In genomic region chr20:51571470-51571794, GRCh38 we compare ENCODE assay signal across 25 cellular contexts. TPM values are rescaled to one million over a fixed set of nuclear protein-coding genes. Genes with fewer than 3 reads are reported as not detected.
"Had no signal": no experiment of that assay in that cellular context is flagged by ENCODE, and none has a peak within 500 bp of the region (broad histone marks: within the 10 kb centered on the region; RNA-seq: fewer than 3 reads in every experiment).

No MANE protein-coding gene starts in this region.

- DNase-seq: activated CD4-positive, alpha-beta memory T cell treated with anti-CD3 and anti-CD28 coated beads for 36 hours; activated CD4-positive, alpha-beta T cell treated with anti-CD3 and anti-CD28 coated beads for 36 hours; activated CD4-positive, alpha-beta T cell treated with anti-CD3 and anti-CD28 coated beads, Interleukin-2, amount 10 ng/mL, durations not matched to agents 24 days and 14 days; activated CD4-positive, CD25-positive, alpha-beta regulatory T cell; activated CD4-positive, CD25-positive, alpha-beta regulatory T cell treated with anti-CD3 and anti-CD28 coated beads, Interleukin-2, amount 50 U/mL, for 72 hours; activated CD8-positive, alpha-beta memory T cell treated with anti-CD3 and anti-CD28 coated beads, Interleukin-2, amount 10 ng/mL, durations not matched to agents 7 days and 5 days; activated CD8-positive, alpha-beta memory T cell treated with anti-CD3 and anti-CD28 coated beads, Interleukin-2, amount 50 U/mL, for 4 hours; activated CD8-positive, alpha-beta T cell treated with anti-CD3 and anti-CD28 coated beads, Interleukin-2, amount 10 ng/mL, durations not matched to agents 7 days and 5 days; activated effector memory CD4-positive, alpha-beta T cell treated with anti-CD3 and anti-CD28 coated beads, Interleukin-2, amount 50 U/mL, for 16 hours; activated naive CD4-positive, alpha-beta T cell treated with anti-CD3 and anti-CD28 coated beads, Interleukin-2, amount 50 U/mL, for 16 hours; activated T-cell treated with anti-CD3 and anti-CD28 coated beads, Interleukin-2, amount 50 U/mL, for 1 hour; activated T-cell treated with anti-CD3 and anti-CD28 coated beads, Interleukin-2, amount 50 U/mL, for 48 hours; amniotic stem cell; anterior cingulate cortex; brain microvascular endothelial cell; cerebellar nuclear complex; colonic mucosa; effector CD8-positive, alpha-beta T cell; esophagus squamous epithelium; foreskin melanocyte; T-helper 2 cell had no signal

- H3K36me3 ChIP-seq: brain microvascular endothelial cell, colonic mucosa, esophagus squamous epithelium had no signal

- H3K4me3 ChIP-seq: colonic mucosa, esophagus squamous epithelium had no signal

- H3K27me3 ChIP-seq: brain microvascular endothelial cell, colonic mucosa had no signal

- H3K27ac ChIP-seq: brain microvascular endothelial cell, colonic mucosa, epithelial cell of prostate had no signal

- ATAC-seq: activated CD4-positive, alpha-beta T cell treated with anti-CD3 and anti-CD28 coated beads for 36 hours; activated CD8-positive, alpha-beta memory T cell treated with anti-CD3 and anti-CD28 coated beads, Interleukin-2, amount 10 ng/mL, durations not matched to agents 7 days and 5 days; activated CD8-positive, alpha-beta T cell treated with anti-CD3 and anti-CD28 coated beads, Interleukin-2, amount 10 ng/mL, durations not matched to agents 7 days and 5 days had no signal

- H3K9me3 ChIP-seq: colonic mucosa had no signal

- FAIRE-seq: astrocyte, bronchial epithelial cell, endometrium had no signal

- H3K4me1 ChIP-seq: colonic mucosa had no signal

RNA-seq across cellular contexts. Expression of gene NFATC2, which starts 28.9 kb away (rescaled TPM):
- total RNA-seq: bronchial epithelial cell had no signal
